Comparison of ENCODE assay signal across 26 cellular contexts in genomic region chr6:28345201-28345600, GRCh38.
"Had no signal": no experiment of that assay in that cellular context is flagged by ENCODE, and none has a peak within 500 bp of the region (broad histone marks: within the 10 kb centered on the region; RNA-seq: fewer than 3 reads in every experiment).

No MANE protein-coding gene starts in this region.

- H3K36me3 ChIP-seq: stomach, suprapubic skin, thoracic aorta, thyroid gland, tibial artery, transverse colon, upper lobe of left lung, upper lobe of right lung, uterus, vagina had no signal

- DNase-seq: stimulated activated CD4-positive, alpha-beta T cell treated with anti-CD3 and anti-CD28 coated beads, Interleukin-2, amount 100 ng/mL, for 48 hours; stimulated activated CD4-positive, alpha-beta T cell treated with anti-CD3 and anti-CD28 coated beads, Interleukin-4, amount 100 ng/mL, for 1 hour; stimulated activated CD4-positive, alpha-beta T cell treated with anti-CD3 and anti-CD28 coated beads, Interleukin-4, amount 100 ng/mL, for 24 hours; stimulated activated CD4-positive, alpha-beta T cell treated with anti-CD3 and anti-CD28 coated beads, Interleukin-4, amount 100 ng/mL, for 4 hours; stimulated activated CD8-positive, alpha-beta memory T cell treated with anti-CD3 and anti-CD28 coated beads, Interleukin-4, amount 100 ng/mL, for 48 hours; stimulated activated naive B cell treated with anti-CD40 and anti-IgM and Interleukin-4, amounts not matched to agents 10 μg/mL and 1 μg/mL and 100 μg/mL, for 72 hours; stimulated activated naive CD4-positive, alpha-beta T cell; stimulated activated naive CD4-positive, alpha-beta T cell treated with Interleukin-2 at 50 U/mL for 16 hours; stimulated activated naive CD8-positive, alpha-beta T cell treated with anti-CD3 and anti-CD28 coated beads, Interleukin-15, amount 100 ng/mL, for 72 hours; stimulated activated naive CD8-positive, alpha-beta T cell treated with anti-CD3 and anti-CD28 coated beads, Interleukin-15, Interleukin-2, amounts not matched to agents 100 U/mL and 50 U/mL, for 24 hours; stomach; substantia nigra; testis; thyroid gland; tibial artery; transverse colon; trophoblast cell; upper lobe of left lung; upper lobe of right lung; uterus had no signal

- ATAC-seq: stimulated activated effector memory CD8-positive, alpha-beta T cell treated with anti-CD3 and anti-CD28 coated beads, Interleukin-12 subunit alpha, Interleukin-12 subunit beta, amount 100 ng/mL, for 72 hours; stimulated activated memory B cell treated with anti-CD40 and anti-IgM and Interleukin-4, amounts not matched to agents 10 μg/mL and 1 μg/mL and 100 μg/mL, for 72 hours; stimulated activated naive B cell treated with anti-CD40 and anti-IgM and Interleukin-4, amounts not matched to agents 10 μg/mL and 1 μg/mL and 100 μg/mL, for 72 hours; stimulated activated naive CD8-positive, alpha-beta T cell treated with anti-CD3 and anti-CD28 coated beads, Interleukin-15, amount 100 ng/mL, for 72 hours; stimulated activated naive CD8-positive, alpha-beta T cell treated with anti-CD3 and anti-CD28 coated beads, Interleukin-15, Interleukin-2, amounts not matched to agents 100 U/mL and 50 U/mL, for 24 hours; upper lobe of right lung had no signal

- H3K4me1 ChIP-seq: thyroid gland, tibial artery, upper lobe of right lung, uterus had no signal

- H3K27ac ChIP-seq: stomach, suprapubic skin, testis, thoracic aorta, thyroid gland, tibial artery, transverse colon, upper lobe of left lung, upper lobe of right lung, uterus, vagina had no signal

- H3K9me3 ChIP-seq: stomach, suprapubic skin, testis, thoracic aorta, thyroid gland, tibial artery, transverse colon, upper lobe of left lung, upper lobe of right lung, uterus, vagina had no signal

- H3K27me3 ChIP-seq: stomach, testis, thyroid gland, tibial artery, upper lobe of left lung, upper lobe of right lung, uterus, vagina had no signal

- FAIRE-seq: urothelium cell line had no signal

- H3K4me3 ChIP-seq: stomach, suprapubic skin, testis, thoracic aorta, thyroid gland, tibial artery, transverse colon, upper lobe of left lung, upper lobe of right lung, uterus, vagina had no signal
